ENCODE assay signal across 8 cellular contexts in the genomic region with DNA sequence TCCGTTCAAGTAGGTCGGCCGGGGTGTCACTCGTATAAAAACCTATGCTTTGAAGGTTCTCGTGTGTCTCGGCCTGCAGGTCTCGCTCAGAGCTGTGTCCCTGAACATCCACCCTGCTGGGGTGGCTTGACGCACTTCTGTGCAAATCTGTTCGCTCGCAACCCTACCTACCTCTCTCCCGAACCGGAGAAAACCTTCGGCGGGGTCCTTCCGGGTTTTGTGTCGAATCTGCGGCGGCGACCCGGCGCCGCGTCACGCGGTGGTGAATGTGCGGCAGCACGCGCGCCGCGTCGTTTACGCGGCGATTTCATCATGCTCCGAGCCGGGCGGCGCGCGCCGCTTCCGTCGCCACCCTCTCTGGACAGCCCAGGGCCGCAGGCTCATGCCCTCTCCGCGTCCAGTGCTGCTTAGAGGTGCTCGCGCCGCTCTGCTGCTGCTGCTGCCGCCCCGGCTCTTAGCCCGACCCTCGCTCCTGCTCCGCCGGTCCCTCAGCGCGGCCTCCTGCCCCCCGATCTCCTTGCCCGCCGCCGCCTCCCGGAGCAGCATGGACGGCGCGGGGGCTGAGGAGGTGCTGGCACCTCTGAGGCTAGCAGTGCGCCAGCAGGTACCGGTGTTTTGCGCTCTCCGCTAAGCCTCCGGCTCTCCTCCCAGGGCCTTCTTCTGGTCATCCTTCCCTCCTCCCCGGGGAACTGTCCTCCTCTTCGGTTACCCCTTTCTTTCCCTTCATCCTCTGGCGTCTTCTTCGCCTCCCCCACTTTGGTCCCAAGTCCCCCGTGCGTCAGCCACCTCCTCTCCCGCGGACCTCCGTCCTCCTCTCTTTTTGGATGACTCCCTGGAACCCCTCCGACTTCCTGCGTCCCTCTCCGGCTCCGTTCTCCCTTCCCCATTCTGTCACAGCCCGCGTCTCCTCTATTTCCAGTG. TPM values are rescaled to one million over a fixed set of nuclear protein-coding genes. Genes with fewer than 3 reads are reported as not detected.
A peak's percentile ranks its signal among the peaks of the same experiment; 100 is the strongest.
DNase-seq lines count a peak whose midpoint lies in the region; ATAC-seq and TF ChIP-seq lines count a peak whose summit lies in the region.

A gene with protein sequence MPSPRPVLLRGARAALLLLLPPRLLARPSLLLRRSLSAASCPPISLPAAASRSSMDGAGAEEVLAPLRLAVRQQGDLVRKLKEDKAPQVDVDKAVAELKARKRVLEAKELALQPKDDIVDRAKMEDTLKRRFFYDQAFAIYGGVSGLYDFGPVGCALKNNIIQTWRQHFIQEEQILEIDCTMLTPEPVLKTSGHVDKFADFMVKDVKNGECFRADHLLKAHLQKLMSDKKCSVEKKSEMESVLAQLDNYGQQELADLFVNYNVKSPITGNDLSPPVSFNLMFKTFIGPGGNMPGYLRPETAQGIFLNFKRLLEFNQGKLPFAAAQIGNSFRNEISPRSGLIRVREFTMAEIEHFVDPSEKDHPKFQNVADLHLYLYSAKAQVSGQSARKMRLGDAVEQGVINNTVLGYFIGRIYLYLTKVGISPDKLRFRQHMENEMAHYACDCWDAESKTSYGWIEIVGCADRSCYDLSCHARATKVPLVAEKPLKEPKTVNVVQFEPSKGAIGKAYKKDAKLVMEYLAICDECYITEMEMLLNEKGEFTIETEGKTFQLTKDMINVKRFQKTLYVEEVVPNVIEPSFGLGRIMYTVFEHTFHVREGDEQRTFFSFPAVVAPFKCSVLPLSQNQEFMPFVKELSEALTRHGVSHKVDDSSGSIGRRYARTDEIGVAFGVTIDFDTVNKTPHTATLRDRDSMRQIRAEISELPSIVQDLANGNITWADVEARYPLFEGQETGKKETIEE (plus strand): TSS at position 339 of the 921 bp plus-strand sequence. CDS start 44 bp downstream, at position 383.

- peak; percentile 89 for ATAC-seq in GM23338
- ATAC-seq in naive thymus-derived CD4-positive, alpha-beta T cell = peak; percentile 91
- peak; percentile 95 for ATAC-seq in stimulated activated memory B cell treated with anti-CD40 and anti-IgM and Interleukin-4, amounts not matched to agents 10 μg/mL and 1 μg/mL and 100 μg/mL, for 72 hours

- peaks cover 20% of the 10 kb centered on the region for H3K4me1 Mint-ChIP-seq in GM23338
- H3K4me1 Mint-ChIP-seq in naive thymus-derived CD4-positive, alpha-beta T cell = peaks cover 52 to 88% (median 77%) of the 10 kb centered on the region in 7 donors
- H3K4me1 Mint-ChIP-seq in stimulated activated memory B cell treated with anti-CD40 and anti-IgM and Interleukin-4, amounts not matched to agents 10 μg/mL and 1 μg/mL and 100 μg/mL, for 72 hours = peaks cover 51% of the 10 kb centered on the region

- TF ChIP-seq CTCF in GM23338 (conservative IDR thresholded peaks at IDR 0.05; ENCODE audit: low read depth in 2 of 2) = no peak

- DNase-seq in EH (ENCODE audit: low read depth) (peak; percentile 91), GM23338 (ENCODE audit: low spot score) (peak; percentile 91), Kasumi-1 (lab: John Stamatoyannopoulos, UW) (peak; percentile 88 to 89), RPMI8226 (peak; percentile 96), fibroblast of gingiva (ENCODE audit: low read depth) (peak; percentile 94)
- peak; percentile 79 to 85 for DNase-seq in activated T-helper 1 cell treated with anti-CD3 and anti-CD28 coated beads, Interleukin-2, amount 50 U/mL, for 16 hours (ENCODE audit: low read depth in 1 of 2, low spot score in 1 of 2)
- peak; percentile 85 to 92 (median 90) for DNase-seq in naive thymus-derived CD4-positive, alpha-beta T cell

- H3K27me3 Mint-ChIP-seq in GM23338 (ENCODE audit: insufficient read depth, low read depth, poor library complexity) = peaks cover 6% of the 10 kb centered on the region
- no peaks in the 10 kb centered on the region for H3K27me3 Mint-ChIP-seq in naive thymus-derived CD4-positive, alpha-beta T cell
- no peaks in the 10 kb centered on the region for H3K27me3 Mint-ChIP-seq in stimulated activated memory B cell treated with anti-CD40 and anti-IgM and Interleukin-4, amounts not matched to agents 10 μg/mL and 1 μg/mL and 100 μg/mL, for 72 hours

- no peaks in the 10 kb centered on the region; the same call in 1 of the 2 replicates for H3K4me1 ChIP-seq in GM23338 (ENCODE audit: insufficient read depth)
- H3K4me1 ChIP-seq in naive thymus-derived CD4-positive, alpha-beta T cell (ENCODE audit: control insufficient read depth in 2 of 2, insufficient read depth in 2 of 2, low read length in 2 of 2) = peaks cover 3 to 22% of the 10 kb centered on the region in 2 donors

- intact Hi-C loops in naive thymus-derived CD4-positive, alpha-beta T cell (cut with micrococcal nuclease) = loop anchor here (1.0 to 5.0 kb wide), 14 partner anchors 90 to 1901 kb away; partner anchors contain the start of genes GGCT (in 2 of the 2), MINDY4 (in 2 of the 2), ZNRF2 (in 2 of the 2) and AVL9 (in 1 of the 2)

- peak within 1 kb of the TSS; percentile 92 for H3K27ac ChIP-seq in GM23338 (ENCODE audit: low read depth)
- peak within 1 kb of the TSS; percentile 91 for H3K27ac ChIP-seq in naive thymus-derived CD4-positive, alpha-beta T cell (ENCODE audit: low read depth, low read length)

- peaks cover 6% of the 10 kb centered on the region; the same call in 1 of the 3 replicates for H3K9me3 Mint-ChIP-seq in GM23338
- peaks cover 0 to 1% (median 0%) of the 10 kb centered on the region in 11 donors for H3K9me3 Mint-ChIP-seq in naive thymus-derived CD4-positive, alpha-beta T cell
- H3K9me3 Mint-ChIP-seq in stimulated activated memory B cell treated with anti-CD40 and anti-IgM and Interleukin-4, amounts not matched to agents 10 μg/mL and 1 μg/mL and 100 μg/mL, for 72 hours = no peaks in the 10 kb centered on the region

- CTCF ChIA-PET in naive thymus-derived CD4-positive, alpha-beta T cell (lab: Charles Lee) = interaction anchor here (1.2 kb wide), 1 partner anchor 132 kb away, joined by 4 read pairs; no protein-coding TSS in a partner anchor

- no peaks in the 10 kb centered on the region for H3K9me2 ChIP-seq in GM23338 (ENCODE audit: insufficient read depth)

- no peaks in the 10 kb centered on the region for H3K27me3 ChIP-seq in GM23338 (ENCODE audit: insufficient read depth)
- no peaks in the 10 kb centered on the region for H3K27me3 ChIP-seq in naive thymus-derived CD4-positive, alpha-beta T cell (ENCODE audit: control insufficient read depth in 2 of 2, insufficient read depth in 2 of 2, low read length in 2 of 2)

- POLR2A ChIA-PET in naive thymus-derived CD4-positive, alpha-beta T cell (lab: Charles Lee) = interaction anchor here (0.5 to 1.7 kb wide), 11 partner anchors 19 to 150 kb away, joined by 3 to 9 read pairs (median 4); partner anchors contain the start of gene NOD1

- 0 out of 2 replicates have a peak, but pooled peaks cover 7% of the 10 kb centered on the region for H3F3A ChIP-seq in GM23338 (replicated peaks; ENCODE audit: low read depth)

- H3K4me3 Mint-ChIP-seq in GM23338 = peak within 1 kb of the TSS; percentile 98
- H3K4me3 Mint-ChIP-seq in naive thymus-derived CD4-positive, alpha-beta T cell = peak within 1 kb of the TSS; percentile 91 to 100 (median 99)
- peak within 1 kb of the TSS; percentile 93 for H3K4me3 Mint-ChIP-seq in stimulated activated memory B cell treated with anti-CD40 and anti-IgM and Interleukin-4, amounts not matched to agents 10 μg/mL and 1 μg/mL and 100 μg/mL, for 72 hours

- H3K79me2 ChIP-seq in GM23338 (replicated peaks; ENCODE audit: insufficient read depth) = peaks cover 57% of the 10 kb centered on the region

- no peaks in the 10 kb centered on the region for H3K9me3 ChIP-seq in naive thymus-derived CD4-positive, alpha-beta T cell (ENCODE audit: control insufficient read depth in 2 of 3, low read length in 3 of 3)

- H2AFZ ChIP-seq in GM23338 = peak within 1 kb of the TSS; percentile 92

- H3K4me3 ChIP-seq in GM23338 = peak within 1 kb of the TSS; percentile 96
- peak within 1 kb of the TSS; percentile 62 for H3K4me3 ChIP-seq in naive thymus-derived CD4-positive, alpha-beta T cell (ENCODE audit: low read length)

- H3K36me3 Mint-ChIP-seq in GM23338 (ENCODE audit: low read depth) = peaks cover 45% of the 10 kb centered on the region
- H3K36me3 Mint-ChIP-seq in naive thymus-derived CD4-positive, alpha-beta T cell = peaks cover 5 to 20% (median 8%) of the 10 kb centered on the region in 5 donors
- peaks cover 15% of the 10 kb centered on the region for H3K36me3 Mint-ChIP-seq in stimulated activated memory B cell treated with anti-CD40 and anti-IgM and Interleukin-4, amounts not matched to agents 10 μg/mL and 1 μg/mL and 100 μg/mL, for 72 hours

- peak within 1 kb of the TSS; percentile 99 for H3K27ac Mint-ChIP-seq in GM23338
- H3K27ac Mint-ChIP-seq in naive thymus-derived CD4-positive, alpha-beta T cell = peak within 1 kb of the TSS; percentile 97 to 100 (median 99)
- H3K27ac Mint-ChIP-seq in stimulated activated memory B cell treated with anti-CD40 and anti-IgM and Interleukin-4, amounts not matched to agents 10 μg/mL and 1 μg/mL and 100 μg/mL, for 72 hours = peak within 1 kb of the TSS; percentile 92

- H4K20me1 ChIP-seq in GM23338 (replicated peaks; ENCODE audit: insufficient read depth) = peaks cover 8% of the 10 kb centered on the region; the same call in 1 of the 2 replicates

- H3K36me3 ChIP-seq in GM23338 (ENCODE audit: insufficient read depth) = peaks cover 17% of the 10 kb centered on the region; the same call in 1 of the 2 replicates
- peaks cover 0 to 21% (median 1%) of the 10 kb centered on the region in 3 experiments for H3K36me3 ChIP-seq in naive thymus-derived CD4-positive, alpha-beta T cell (ENCODE audit: control insufficient read depth in 2 of 3, insufficient read depth in 3 of 3, low read length in 3 of 3)

- H3K4me2 ChIP-seq in GM23338 = peak within 1 kb of the TSS; percentile 83

TF ChIP-seq in GM23338, 12 proteins besides CTCF, POLR2A, EP300 and RAD21 (continues in another document):
- no peak for TF ChIP-seq STAT1 (IDR thresholded peaks at IDR 0.05; ENCODE audit: unreplicated experiment)
- peak; percentile 90 for TF ChIP-seq POLR2AphosphoS5 (IDR thresholded peaks at IDR 0.05; ENCODE audit: low read depth)
- TF ChIP-seq EZH2phosphoT487 (IDR thresholded peaks at IDR 0.05; ENCODE audit: unreplicated experiment) = no peak
- TF ChIP-seq JUNB (IDR thresholded peaks at IDR 0.05; ENCODE audit: unreplicated experiment) = no peak

RNA-seq across cellular contexts. Expression of the gene that starts here (rescaled TPM):
- total RNA-seq in GM23338 (2014; rRNA removed; shearing (Covaris generic)) = 241 and 271 TPM in 2 replicates
- 198 and 207 TPM in 2 replicates for polyA plus RNA-seq in GM23338 (2016; fragmentation: Nextera tagmentation; extraction: Ambion mirVana)
- total RNA-seq in naive thymus-derived CD4-positive, alpha-beta T cell = 100 to 1,000 TPM in 1 of 5 experiments, 10 to 100 TPM in 4; 73.8 to 143 (median 75.8) TPM
- 10 to 100 TPM; 84.9 to 90.2 TPM for polyA plus RNA-seq in naive thymus-derived CD4-positive, alpha-beta T cell

Comparison
In these comparisons a context has a peak if more than half of its experiments do, and no peak if none do; other contexts are left out.
1. Peak in every context shown above with its lines: DNase-seq, ATAC-seq, H3K4me3 ChIP-seq and H3K27ac ChIP-seq.